Comparison of ENCODE assay signal across 31 cellular contexts in the genomic region with DNA sequence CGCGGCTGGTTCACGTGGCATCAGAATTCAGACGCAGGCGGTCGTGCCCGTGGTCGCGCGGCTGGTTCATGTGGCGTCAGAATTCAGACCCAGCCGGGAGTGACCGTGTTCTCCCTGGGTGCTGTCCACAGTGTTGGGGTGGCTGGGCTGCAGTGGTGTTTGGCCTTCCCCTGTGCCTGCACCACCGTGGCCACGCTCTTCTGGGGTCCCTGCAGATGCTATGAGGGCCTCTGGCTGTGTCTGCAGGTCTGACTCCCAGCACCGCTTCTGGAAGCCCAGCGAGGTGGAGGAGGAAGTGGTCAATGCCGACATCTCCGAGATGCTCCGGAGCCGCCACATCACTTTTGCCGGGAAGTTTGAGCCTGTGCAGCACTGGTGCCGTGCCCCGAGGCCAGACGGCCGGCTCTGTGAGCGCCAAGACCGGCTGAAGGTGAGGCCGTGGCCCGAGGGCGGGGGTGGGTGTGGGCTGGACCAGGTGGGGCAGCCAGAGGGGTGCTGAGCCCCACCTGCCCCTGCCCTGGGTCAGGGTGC. TPM values are rescaled to one million over a fixed set of nuclear protein-coding genes. Genes with fewer than 3 reads are reported as not detected.
"Had no signal": no experiment of that assay in that cellular context is flagged by ENCODE, and none has a peak within 500 bp of the region (broad histone marks: within the 10 kb centered on the region; RNA-seq: fewer than 3 reads in every experiment).

No MANE protein-coding gene starts in this region.

- H3K4me1 Mint-ChIP-seq: activated naive CD4-positive, alpha-beta T cell treated with anti-CD3 and anti-CD28 coated beads, Interleukin-2, amount 10 ng/mL, durations not matched to agents 7 days and 5 days; naive thymus-derived CD8-positive, alpha-beta T cell; stimulated activated naive B cell treated with anti-CD40 and anti-IgM and Interleukin-4, amounts not matched to agents 10 μg/mL and 1 μg/mL and 100 μg/mL, for 72 hours had no signal

- H3K36me3 Mint-ChIP-seq: activated CD4-positive, alpha-beta memory T cell treated with anti-CD3 and anti-CD28 coated beads for 36 hours; activated naive CD4-positive, alpha-beta T cell treated with anti-CD3 and anti-CD28 coated beads, Interleukin-2, amount 10 ng/mL, durations not matched to agents 7 days and 5 days had no signal

- H3K9me3 ChIP-seq: esophagus squamous epithelium, gastrocnemius medialis, neutrophil, pancreas, testis, vagina had no signal

- H3K4me3 ChIP-seq: esophagus squamous epithelium, gastrocnemius medialis, pancreas, smooth muscle cell, testis, vagina had no signal

- H3K27ac Mint-ChIP-seq: activated CD4-positive, alpha-beta memory T cell treated with anti-CD3 and anti-CD28 coated beads for 36 hours; activated naive CD4-positive, alpha-beta T cell treated with anti-CD3 and anti-CD28 coated beads, Interleukin-2, amount 10 ng/mL, durations not matched to agents 7 days and 5 days; activated T-cell treated with anti-CD3 and anti-CD28 coated beads, Interleukin-2, amount 50 U/mL, for 72 hours; naive thymus-derived CD8-positive, alpha-beta T cell; stimulated activated naive B cell treated with anti-CD40 and anti-IgM and Interleukin-4, amounts not matched to agents 10 μg/mL and 1 μg/mL and 100 μg/mL, for 72 hours; T-helper 1 cell treated with Interleukin-12 subunit alpha and Interleukin-12 subunit beta and Interleukin-4 antibody, amounts not matched to agents 30 μg/mL and 1 μg/mL, for 36 hours had no signal

- H3K27ac ChIP-seq: brain microvascular endothelial cell, esophagus squamous epithelium, gastrocnemius medialis, neutrophil, testis, vagina had no signal

- H3K4me1 ChIP-seq: esophagus squamous epithelium, gastrocnemius medialis, pancreas, testis, vagina had no signal

- H3K27me3 Mint-ChIP-seq: activated CD4-positive, alpha-beta memory T cell treated with anti-CD3 and anti-CD28 coated beads for 36 hours; activated naive CD4-positive, alpha-beta T cell treated with anti-CD3 and anti-CD28 coated beads, Interleukin-2, amount 10 ng/mL, durations not matched to agents 7 days and 5 days; naive thymus-derived CD8-positive, alpha-beta T cell; stimulated activated naive B cell treated with anti-CD40 and anti-IgM and Interleukin-4, amounts not matched to agents 10 μg/mL and 1 μg/mL and 100 μg/mL, for 72 hours had no signal

- FAIRE-seq: colon, islet of Langerhans, pancreas had no signal

- H3K27me3 ChIP-seq: brain microvascular endothelial cell, esophagus squamous epithelium, gastrocnemius medialis, neutrophil, pancreas, testis, vagina had no signal

- H3K4me2 ChIP-seq: smooth muscle cell had no signal

- DNase-seq: activated CD4-positive, alpha-beta memory T cell treated with anti-CD3 and anti-CD28 coated beads for 36 hours; activated CD4-positive, alpha-beta T cell treated with anti-CD3 and anti-CD28 coated beads for 48 hours; activated effector memory CD4-positive, alpha-beta T cell treated with Interleukin-2 at 50 U/mL for 16 hours; activated naive CD4-positive, alpha-beta T cell treated with anti-CD3 and anti-CD28 coated beads, Interleukin-2, amount 10 ng/mL, durations not matched to agents 7 days and 5 days; activated T-cell treated with anti-CD3 and anti-CD28 coated beads, Interleukin-2, amount 50 U/mL, for 72 hours; brain microvascular endothelial cell; central memory CD4-positive, alpha-beta T cell; effector memory CD4-positive, alpha-beta T cell; esophagus squamous epithelium; gastrocnemius medialis; stimulated activated CD4-positive, alpha-beta T cell treated with anti-CD3 and anti-CD28 coated beads, Interleukin-2, amount 100 ng/mL, for 48 hours; stimulated activated CD8-positive, alpha-beta memory T cell treated with anti-CD3 and anti-CD28 coated beads, Interleukin-4, amount 100 ng/mL, for 48 hours; stimulated activated naive B cell treated with anti-CD40 and anti-IgM and Interleukin-4, amounts not matched to agents 10 μg/mL and 1 μg/mL and 100 μg/mL, for 72 hours; T1000; testis; trophoblast cell had no signal

- H3K36me3 ChIP-seq: brain microvascular endothelial cell had no signal

- H3K4me3 Mint-ChIP-seq: activated CD4-positive, alpha-beta memory T cell treated with anti-CD3 and anti-CD28 coated beads for 36 hours; activated naive CD4-positive, alpha-beta T cell treated with anti-CD3 and anti-CD28 coated beads, Interleukin-2, amount 10 ng/mL, durations not matched to agents 7 days and 5 days; activated T-cell treated with anti-CD3 and anti-CD28 coated beads, Interleukin-2, amount 50 U/mL, for 72 hours; naive thymus-derived CD8-positive, alpha-beta T cell; stimulated activated naive B cell treated with anti-CD40 and anti-IgM and Interleukin-4, amounts not matched to agents 10 μg/mL and 1 μg/mL and 100 μg/mL, for 72 hours; T-helper 1 cell treated with Interleukin-12 subunit alpha and Interleukin-12 subunit beta and Interleukin-4 antibody, amounts not matched to agents 30 μg/mL and 1 μg/mL, for 36 hours had no signal

- ATAC-seq: activated T-cell treated with anti-CD3 and anti-CD28 coated beads, Interleukin-2, amount 50 U/mL, for 72 hours; gastrocnemius medialis; left colon; naive thymus-derived CD8-positive, alpha-beta T cell; sciatic nerve; stimulated activated naive B cell treated with anti-CD40 and anti-IgM and Interleukin-4, amounts not matched to agents 10 μg/mL and 1 μg/mL and 100 μg/mL, for 72 hours had no signal

- H3K9me3 Mint-ChIP-seq: activated CD4-positive, alpha-beta memory T cell treated with anti-CD3 and anti-CD28 coated beads for 36 hours; activated naive CD4-positive, alpha-beta T cell treated with anti-CD3 and anti-CD28 coated beads, Interleukin-2, amount 10 ng/mL, durations not matched to agents 7 days and 5 days; activated T-cell treated with anti-CD3 and anti-CD28 coated beads, Interleukin-2, amount 50 U/mL, for 72 hours; naive thymus-derived CD8-positive, alpha-beta T cell; stimulated activated naive B cell treated with anti-CD40 and anti-IgM and Interleukin-4, amounts not matched to agents 10 μg/mL and 1 μg/mL and 100 μg/mL, for 72 hours; T-helper 1 cell treated with Interleukin-12 subunit alpha and Interleukin-12 subunit beta and Interleukin-4 antibody, amounts not matched to agents 30 μg/mL and 1 μg/mL, for 36 hours had no signal

RNA-seq across cellular contexts. Expression of a gene that starts 26.4 kb away (rescaled TPM):
- total RNA-seq: activated CD4-positive, alpha-beta memory T cell treated with anti-CD3 and anti-CD28 coated beads for 36 hours; activated T-cell treated with anti-CD3 and anti-CD28 coated beads, Interleukin-2, amount 50 U/mL, for 72 hours; aorta; dermis microvascular lymphatic vessel endothelial cell; esophagus squamous epithelium; gastrocnemius medialis; left colon; lung microvascular endothelial cell; naive thymus-derived CD8-positive, alpha-beta T cell; pancreas; pulmonary artery endothelial cell; sciatic nerve; smooth muscle cell; vagina had no signal
- polyA plus RNA-seq: adipose tissue; aorta; naive thymus-derived CD8-positive, alpha-beta T cell; pancreas; smooth muscle cell had no signal
